In genomic region chr12:56159482-56160105, GRCh38 we compare ENCODE assay signal across 8 cellular contexts. TPM values are rescaled to one million over a fixed set of nuclear protein-coding genes. Genes with fewer than 3 reads are reported as not detected.
DNase-seq lines count a peak whose midpoint lies in the region; ATAC-seq and TF ChIP-seq lines count a peak whose summit lies in the region.

No MANE protein-coding gene starts in this region.

- H3K4me3 Mint-ChIP-seq in activated T-cell treated with anti-CD3 and anti-CD28 coated beads, Interleukin-2, amount 50 U/mL, for 4 hours, result peak overlapping the region; percentile 95

- intact Hi-C loops in lower leg skin (cut with DNase I; ENCODE audit: low total_unique reads) (loop anchor here (2.0 kb wide), 1 partner anchor 31 kb away; the partner anchor contains the start of gene ESYT1), tibial artery (cut with DNase I; ENCODE audit: low total_unique reads) (loop anchor here (5.0 kb wide), 1 partner anchor 32 kb away; the partner anchor contains the start of gene ESYT1)

- H3K9me3 ChIP-seq in tibial artery, result no peaks in the 10 kb centered on the region

- WGBS in lower leg skin, 2 donors, result 19 to 21% methylated on average over 6 of the region's 6 CpGs

- in situ Hi-C loops in astrocyte of the spinal cord (cut with HindIII; ENCODE audit: low sequenced_read_pairs), result no loop called here

- no peak for ATAC-seq in activated T-cell treated with anti-CD3 and anti-CD28 coated beads, Interleukin-2, amount 50 U/mL, for 4 hours
- no peak for ATAC-seq in HG03139 (IDR thresholded peaks at IDR 0.05; ENCODE audit: unreplicated experiment)

- peaks cover 39% of the 10 kb centered on the region for H3K36me3 Mint-ChIP-seq in activated T-cell treated with anti-CD3 and anti-CD28 coated beads, Interleukin-2, amount 50 U/mL, for 4 hours (ENCODE audit: insufficient read depth)

- H3K4me1 Mint-ChIP-seq in activated T-cell treated with anti-CD3 and anti-CD28 coated beads, Interleukin-2, amount 50 U/mL, for 4 hours (ENCODE audit: low read depth), result peaks cover 35% of the 10 kb centered on the region

- peaks cover 51 to 63% (median 53%) of the 10 kb centered on the region in 3 donors for H3K36me3 ChIP-seq in tibial artery

- no peaks in the 10 kb centered on the region for H3K9me3 Mint-ChIP-seq in activated T-cell treated with anti-CD3 and anti-CD28 coated beads, Interleukin-2, amount 50 U/mL, for 4 hours

- no peaks in the 10 kb centered on the region for H3K27me3 ChIP-seq in tibial artery

- no peaks in the 10 kb centered on the region for H3K27me3 Mint-ChIP-seq in activated T-cell treated with anti-CD3 and anti-CD28 coated beads, Interleukin-2, amount 50 U/mL, for 4 hours (ENCODE audit: low read depth)

- peak overlapping the region; percentile 83 for H3K4me3 ChIP-seq in astrocyte of the spinal cord (ENCODE audit: low read depth, low read length)
- H3K4me3 ChIP-seq in lower leg skin (ENCODE audit: low read depth, poor library complexity, severe bottlenecking), result peak overlapping the region; percentile 80
- peak overlapping the region; percentile 77 to 93 for H3K4me3 ChIP-seq in tibial artery

- no peak for DNase-seq in activated T-cell treated with anti-CD3 and anti-CD28 coated beads, Interleukin-2, amount 50 U/mL, for 4 hours
- DNase-seq in activated T-cell treated with anti-CD3 and anti-CD28 coated beads for 4 hours (no peak), astrocyte of the spinal cord (ENCODE audit: low read depth, low spot score) (no peak), lower leg skin (ENCODE audit: low spot score in 2 of 2) (no peak), tibial artery (no peak), SKM-1 (lab: John Stamatoyannopoulos, UW; ENCODE audit: unreplicated experiment) (no peak), GM19238 (ENCODE audit: insufficient read length, low spot score) (no peak)

- TF ChIP-seq POLR2A in lower leg skin (IDR thresholded peaks at IDR 0.05), result no peak

- peaks cover 0 to 40% (median 29%) of the 10 kb centered on the region in 4 donors for H3K4me1 ChIP-seq in tibial artery

- peak overlapping the region; percentile 95 to 99 for H3K27ac ChIP-seq in tibial artery

- no peak for TF ChIP-seq CTCF in astrocyte of the spinal cord (IDR thresholded peaks at IDR 0.05; ENCODE audit: low read depth, low read length)
- no peak for TF ChIP-seq CTCF in lower leg skin (IDR thresholded peaks at IDR 0.05)
- no peak for TF ChIP-seq CTCF in tibial artery (IDR thresholded peaks at IDR 0.05)

RNA-seq across cellular contexts. Expression of gene MYL6, which starts 1.4 kb away (rescaled TPM):
- total RNA-seq in activated T-cell treated with anti-CD3 and anti-CD28 coated beads, Interleukin-2, amount 50 U/mL, for 4 hours, result 100 to 1,000 TPM; 684 to 725 (median 686) TPM
- 1,000 to 10,000 TPM in 1 of 4 donors, 100 to 1,000 TPM in 3; 700 to 1,156 (median 824) TPM for total RNA-seq in lower leg skin

RNA-seq across cellular contexts. Expression of gene MYL6B, which starts 7.2 kb away (rescaled TPM):
- 10 to 100 TPM; 30.3 to 34.5 (median 30.8) TPM for total RNA-seq in activated T-cell treated with anti-CD3 and anti-CD28 coated beads, Interleukin-2, amount 50 U/mL, for 4 hours
- 10 to 100 TPM in 3 of 4 donors, 1 to 10 TPM in 1; 9.0 to 40.1 (median 22.5) TPM for total RNA-seq in lower leg skin

RNA-seq across cellular contexts. Expression of gene SMARCC2, which starts 29.7 kb away (rescaled TPM):
- 10 to 100 TPM; 85.7 to 92.9 (median 86.4) TPM for total RNA-seq in activated T-cell treated with anti-CD3 and anti-CD28 coated beads, Interleukin-2, amount 50 U/mL, for 4 hours
- 10 to 100 TPM; 55.3 to 90.5 (median 63.5) TPM for total RNA-seq in lower leg skin

RNA-seq across cellular contexts. Expression of gene ESYT1, which starts 31.5 kb away (rescaled TPM):
- total RNA-seq in activated T-cell treated with anti-CD3 and anti-CD28 coated beads, Interleukin-2, amount 50 U/mL, for 4 hours, result 100 to 1,000 TPM in 2 of 3 donors, 10 to 100 TPM in 1; 95.9 to 113 (median 106) TPM
- 10 to 100 TPM; 51.2 to 84.1 (median 64.9) TPM for total RNA-seq in lower leg skin

RNA-seq across cellular contexts. Expression of gene ZC3H10, which starts 41.5 kb away (rescaled TPM):
- 1 to 10 TPM; 7.4 to 8.3 (median 8.2) TPM for total RNA-seq in activated T-cell treated with anti-CD3 and anti-CD28 coated beads, Interleukin-2, amount 50 U/mL, for 4 hours
- 1 to 10 TPM; 3.4 to 4.4 (median 3.7) TPM for total RNA-seq in lower leg skin
